ENCODE assay signal across 13 cellular contexts in the genomic region with DNA sequence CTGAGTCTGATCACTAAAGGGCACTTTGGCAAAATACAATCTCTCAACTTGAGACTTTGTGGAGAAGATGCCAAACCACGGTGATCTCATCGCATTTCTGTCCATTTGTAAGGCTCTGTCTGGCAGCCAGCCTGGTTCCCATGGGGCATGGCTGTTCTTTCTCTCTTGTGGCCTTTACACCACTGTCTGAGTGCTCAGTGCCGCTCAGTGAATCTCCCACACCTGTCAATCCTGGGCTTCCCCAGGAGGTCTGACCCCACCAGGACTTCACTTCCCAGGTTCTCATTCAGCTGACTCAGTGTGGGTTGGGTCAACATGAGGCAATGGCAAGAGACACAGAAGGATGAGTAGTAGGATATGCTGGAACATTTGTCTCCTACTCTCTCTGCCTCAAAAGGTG.
DNase-seq lines count a peak whose midpoint lies in the region; ATAC-seq and TF ChIP-seq lines count a peak whose summit lies in the region.
"Had no signal": no experiment of that assay in that cellular context is flagged by ENCODE, and none has a peak within 500 bp of the region (broad histone marks: within the 10 kb centered on the region; RNA-seq: fewer than 3 reads in every experiment).

No MANE protein-coding gene starts in this region.

- TF ChIP-seq CTCF in AG10803 (conservative IDR thresholded peaks at IDR 0.05; ENCODE audit: low read length) = no peak
- TF ChIP-seq CTCF in HEK293 (tag by site-specific recombination; IDR thresholded peaks at IDR 0.05) = no peak
- no peak for TF ChIP-seq CTCF in left lung (IDR thresholded peaks at IDR 0.05)

- intact Hi-C loops in left lung (cut with DNase I) = no loop called here

- ATAC-seq in left lung (peak; percentile 25), HG02678 (IDR thresholded peaks at IDR 0.05; ENCODE audit: unreplicated experiment) (no peak), GM18498 (IDR thresholded peaks at IDR 0.05; ENCODE audit: unreplicated experiment) (no peak)

- POLR2A ChIA-PET in HEK293 (lab: Yijun Ruan, JAX) = no interaction called here

- H3K4me1 ChIP-seq in HEK293 (ENCODE audit: control insufficient read depth, insufficient read depth, low read length) (no peaks in the 10 kb centered on the region), left lung (no peaks in the 10 kb centered on the region)
- H3K4me1 ChIP-seq: SJSA1 had no signal

- H3K27ac ChIP-seq in HEK293 (ENCODE audit: extremely low read depth, low read depth, low read length) = no peak overlapping the region
- no peak overlapping the region for H3K27ac ChIP-seq in left lung
- H3K27ac ChIP-seq: SJSA1, tibial artery had no signal

- H3K9me3 ChIP-seq in HEK293 (ENCODE audit: control insufficient read depth, insufficient read depth, low read depth, low read length) = no peaks in the 10 kb centered on the region
- no peaks in the 10 kb centered on the region for H3K9me3 ChIP-seq in left lung
- H3K9me3 ChIP-seq: SJSA1, tibial artery had no signal

- CTCF ChIA-PET in HEK293 (lab: Yijun Ruan, JAX) = interaction anchor here (0.6 kb wide), 1 partner anchor 618 kb away, joined by 3 read pairs; no protein-coding TSS in a partner anchor

- no peaks in the 10 kb centered on the region for H3K27me3 ChIP-seq in left lung
- H3K27me3 ChIP-seq: SJSA1, tibial artery had no signal

- DNase-seq in AG10803 (ENCODE audit: low read depth) = peak; percentile 95
- peak; percentile 96 for DNase-seq in astrocyte of the hippocampus (ENCODE audit: low read depth, low spot score)
- no peak for DNase-seq in left lung
- DNase-seq in KG1 (lab: John Stamatoyannopoulos, UW) = no peak
- no peak for DNase-seq in stimulated activated naive CD4-positive, alpha-beta T cell (lab: John Stamatoyannopoulos, UW)
- DNase-seq: activated CD8-positive, alpha-beta memory T cell treated with anti-CD3 and anti-CD28 coated beads, Interleukin-2, amount 50 U/mL, for 48 hours; endodermal cell; NCI-H1417 had no signal

- H3K4me3 ChIP-seq in AG10803 (ENCODE audit: low read length) (no peak overlapping the region), HEK293 (ENCODE audit: low read depth, low read length) (no peak overlapping the region), left lung (no peak overlapping the region)
- H3K4me3 ChIP-seq: SJSA1, tibial artery had no signal

- H3K36me3 ChIP-seq in HEK293 (ENCODE audit: control insufficient read depth in 2 of 2, insufficient read depth in 1 of 2, low read length in 2 of 2) (no peaks in the 10 kb centered on the region), left lung (no peaks in the 10 kb centered on the region)
- H3K36me3 ChIP-seq: SJSA1, tibial artery had no signal

TF ChIP-seq in HEK293, 187 proteins besides CTCF, POLR2A, EP300 and RAD21:
- TF ChIP-seq GLIS1 (tag by site-specific recombination; IDR thresholded peaks at IDR 0.05) = peak; percentile 78
- TF ChIP-seq SP2 (tag by site-specific recombination; IDR thresholded peaks at IDR 0.05) = no peak
- no peak for TF ChIP-seq ZEB2 (tag by site-specific recombination; IDR thresholded peaks at IDR 0.05)
- TF ChIP-seq ZNF221 (tag by site-specific recombination; IDR thresholded peaks at IDR 0.05; ENCODE audit: borderline replicate concordance) = no peak

Comparison
In these comparisons a context has a peak if more than half of its experiments do, and no peak if none do; other contexts are left out.
1. DNase-seq: peak in AG10803 (single experiment) and astrocyte of the hippocampus (single experiment); none in left lung (0 of 2), KG1 (single experiment) and stimulated activated naive CD4-positive, alpha-beta T cell (0 of 6).